ENCODE assay signal across 15 cellular contexts in the genomic region with DNA sequence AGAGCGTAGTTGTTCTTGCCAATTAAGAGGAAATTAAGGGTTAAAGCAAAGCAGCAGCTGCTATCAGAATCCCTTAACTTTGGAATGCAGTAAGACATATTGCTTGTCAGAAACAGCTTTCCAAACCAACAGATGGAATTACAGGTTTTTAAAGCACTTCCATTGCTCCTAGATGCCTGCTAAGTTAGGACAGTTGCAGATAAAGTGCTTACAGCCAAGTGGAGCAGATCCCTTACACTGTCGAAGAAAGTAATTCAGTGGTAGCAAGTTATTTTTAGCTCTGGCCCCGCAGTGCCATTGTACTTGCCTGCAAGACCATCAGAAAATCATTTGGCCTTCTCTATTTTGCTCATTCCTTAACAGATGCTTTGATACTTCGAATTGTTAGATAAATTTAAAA. TPM values are rescaled to one million over a fixed set of nuclear protein-coding genes. Genes with fewer than 3 reads are reported as not detected.
DNase-seq lines count a peak whose midpoint lies in the region; TF ChIP-seq lines count a peak whose summit lies in the region.
"Had no signal": no experiment of that assay in that cellular context is flagged by ENCODE, and none has a peak within 500 bp of the region (broad histone marks: within the 10 kb centered on the region; RNA-seq: fewer than 3 reads in every experiment).

No MANE protein-coding gene starts in this region.

- POLR2A ChIA-PET in MCF 10A (lab: Yijun Ruan, JAX) = no interaction called here

- H2AFZ ChIP-seq in Loucy (ENCODE audit: low read length) = no peak overlapping the region

- H3K4me1 Mint-ChIP-seq in nephron (peaks cover 40% of the 10 kb centered on the region), MCF 10A (ENCODE audit: insufficient read depth, unreplicated experiment) (peaks cover 26% of the 10 kb centered on the region)

- TF ChIP-seq CTCF in Loucy (conservative IDR thresholded peaks at IDR 0.05; ENCODE audit: low read length) (no peak), nephron (IDR thresholded peaks at IDR 0.05; ENCODE audit: unreplicated experiment in 3 of 3) (no peak), MCF 10A (IDR thresholded peaks at IDR 0.05; ENCODE audit: unreplicated experiment) (no peak)

- no peaks in the 10 kb centered on the region for H3K27me3 Mint-ChIP-seq in nephron (ENCODE audit: low read depth)
- no peaks in the 10 kb centered on the region for H3K27me3 Mint-ChIP-seq in MCF 10A (ENCODE audit: insufficient read depth, unreplicated experiment)
- H3K27me3 Mint-ChIP-seq: activated CD4-positive, alpha-beta T cell treated with anti-CD3 and anti-CD28 coated beads for 36 hours; activated naive CD4-positive, alpha-beta T cell treated with anti-CD3 and anti-CD28 coated beads, Interleukin-2, amount 10 ng/mL, durations not matched to agents 7 days and 5 days had no signal

- CTCF ChIA-PET in MCF 10A (lab: Yijun Ruan, JAX) = interaction anchor here (0.9 kb wide), 1 partner anchor 32 kb away, joined by 3 read pairs; no protein-coding TSS in a partner anchor

- peak; percentile 20 for DNase-seq in NCI-H82 (lab: John Stamatoyannopoulos, UW)
- DNase-seq in NCI-H82 treated with DMSO at 0.1 percent for 48 hours (lab: John Stamatoyannopoulos, UW; ENCODE audit: unreplicated experiment) = no peak
- DNase-seq in amniotic epithelial cell (ENCODE audit: low read depth) = peak; percentile 49
- DNase-seq in AG20443 (ENCODE audit: low spot score) = no peak
- DNase-seq in MCF 10A (ENCODE audit: unreplicated experiment) = no peak
- DNase-seq in kidney tubule cell (ENCODE audit: low spot score) = no peak
- DNase-seq: activated CD4-positive, alpha-beta T cell treated with anti-CD3 and anti-CD28 coated beads for 36 hours; activated naive CD4-positive, alpha-beta T cell treated with anti-CD3 and anti-CD28 coated beads, Interleukin-2, amount 10 ng/mL, durations not matched to agents 7 days and 5 days; activated T-cell treated with anti-CD3 and anti-CD28 coated beads, Interleukin-2, amount 50 U/mL, for 48 hours; body of pancreas; ovary; testis had no signal

- no peaks in the 10 kb centered on the region for H3K9me3 ChIP-seq in Loucy (ENCODE audit: insufficient read depth, low read depth, low read length)
- H3K9me3 ChIP-seq: body of pancreas, ovary, testis had no signal

- peaks cover 16% of the 10 kb centered on the region; the same call in 1 of the 2 replicates for H3K36me3 ChIP-seq in Loucy (ENCODE audit: insufficient read depth, low read length)
- H3K36me3 ChIP-seq: ovary had no signal

- peak overlapping the region; percentile 52 for H3K4me2 ChIP-seq in Loucy (ENCODE audit: low read depth, low read length, poor library complexity, severe bottlenecking)

- no peaks in the 10 kb centered on the region for H3K27me3 ChIP-seq in Loucy (ENCODE audit: insufficient read depth, low read length, poor library complexity, severe bottlenecking)
- H3K27me3 ChIP-seq: body of pancreas, ovary, testis had no signal

- peak overlapping the region in 1 of 3 experiments; percentile 32 for H3K4me3 Mint-ChIP-seq in nephron
- H3K4me3 Mint-ChIP-seq in MCF 10A (ENCODE audit: unreplicated experiment) = no peak overlapping the region
- H3K4me3 Mint-ChIP-seq: activated CD4-positive, alpha-beta T cell treated with anti-CD3 and anti-CD28 coated beads for 36 hours; activated naive CD4-positive, alpha-beta T cell treated with anti-CD3 and anti-CD28 coated beads, Interleukin-2, amount 10 ng/mL, durations not matched to agents 7 days and 5 days; stimulated activated effector memory CD8-positive, alpha-beta T cell treated with anti-CD3 and anti-CD28 coated beads, Interleukin-12 subunit alpha, Interleukin-12 subunit beta, amount 100 ng/mL, for 72 hours had no signal

- intact Hi-C loops in MCF 10A (cut with micrococcal nuclease) = no loop called here

- peak overlapping the region; percentile 38 for H3K4me3 ChIP-seq in Loucy (ENCODE audit: low read length, poor library complexity, severe bottlenecking)
- H3K4me3 ChIP-seq: body of pancreas, ovary, testis had no signal

- H3F3A ChIP-seq in Loucy (ENCODE audit: low read depth) = no peaks in the 10 kb centered on the region

- BruUV-seq in MCF 10A (replicated peaks; lab: Mats Ljungman, UMichigan) = no TSS peak

- H3K9me3 Mint-ChIP-seq in nephron (no peaks in the 10 kb centered on the region), MCF 10A (ENCODE audit: unreplicated experiment) (no peaks in the 10 kb centered on the region)
- H3K9me3 Mint-ChIP-seq: activated naive CD4-positive, alpha-beta T cell treated with anti-CD3 and anti-CD28 coated beads, Interleukin-2, amount 10 ng/mL, durations not matched to agents 7 days and 5 days; stimulated activated effector memory CD8-positive, alpha-beta T cell treated with anti-CD3 and anti-CD28 coated beads, Interleukin-12 subunit alpha, Interleukin-12 subunit beta, amount 100 ng/mL, for 72 hours had no signal

- H3K36me3 Mint-ChIP-seq in nephron (ENCODE audit: low read depth) (peaks cover 23% of the 10 kb centered on the region), MCF 10A (ENCODE audit: insufficient read depth, unreplicated experiment) (peaks cover 31% of the 10 kb centered on the region)

- no peaks in the 10 kb centered on the region for H3K9me2 ChIP-seq in Loucy (replicated peaks; ENCODE audit: low read depth, low read length)

- H3K27ac Mint-ChIP-seq in nephron (peak overlapping the region; percentile 16 to 55 (median 43)), MCF 10A (ENCODE audit: low read depth, unreplicated experiment) (no peak overlapping the region)
- H3K27ac Mint-ChIP-seq: activated CD4-positive, alpha-beta T cell treated with anti-CD3 and anti-CD28 coated beads for 36 hours; activated naive CD4-positive, alpha-beta T cell treated with anti-CD3 and anti-CD28 coated beads, Interleukin-2, amount 10 ng/mL, durations not matched to agents 7 days and 5 days; stimulated activated effector memory CD8-positive, alpha-beta T cell treated with anti-CD3 and anti-CD28 coated beads, Interleukin-12 subunit alpha, Interleukin-12 subunit beta, amount 100 ng/mL, for 72 hours had no signal

- H3K9ac ChIP-seq in Loucy (ENCODE audit: low read depth, low read length, poor library complexity, severe bottlenecking) = no peak overlapping the region

- H3K79me2 ChIP-seq in Loucy (ENCODE audit: insufficient read depth, low read length) = peaks cover 49% of the 10 kb centered on the region

- H3K4me1 ChIP-seq in Loucy (ENCODE audit: insufficient read depth, low read length, poor library complexity, severe bottlenecking) = no peaks in the 10 kb centered on the region

- peaks cover 20% of the 10 kb centered on the region for H4K20me1 ChIP-seq in Loucy (ENCODE audit: insufficient read depth, low read length, poor library complexity, severe bottlenecking)

RNA-seq across cellular contexts. Expression of gene PDK1, which starts 5.4 kb away (rescaled TPM):
- total RNA-seq in MCF 10A (2022) = 18.7 and 26.5 TPM in 2 replicates

Comparison
In these comparisons a context has a peak if more than half of its experiments do, and no peak if none do; other contexts are left out.
1. DNase-seq: peak in NCI-H82 (single experiment) and amniotic epithelial cell (single experiment); none in NCI-H82 treated with DMSO at 0.1 percent for 48 hours (single experiment), AG20443 (single experiment), MCF 10A (single experiment) and kidney tubule cell (single experiment).